ENCODE assay signal across 13 cellular contexts in genomic region chr9:20479419-20480155, GRCh38.
A peak's percentile ranks its signal among the peaks of the same experiment; 100 is the strongest.
DNase-seq lines count a peak whose midpoint lies in the region; ATAC-seq and TF ChIP-seq lines count a peak whose summit lies in the region.
"Had no signal": no experiment of that assay in that cellular context is flagged by ENCODE, and none has a peak within 500 bp of the region (broad histone marks: within the 10 kb centered on the region; RNA-seq: fewer than 3 reads in every experiment).

No MANE protein-coding gene starts in this region.

- no peak overlapping the region for H3K27ac ChIP-seq in psoas muscle
- H3K27ac ChIP-seq in left ventricle myocardium inferior (replicated peaks) = no peak overlapping the region

- H3K4me1 ChIP-seq in psoas muscle = peaks cover 14% of the 10 kb centered on the region
- H3K4me1 ChIP-seq in left ventricle myocardium inferior = peaks cover 39% of the 10 kb centered on the region

- 81 to 92% (median 87%) methylated on average over 2 of the region's 2 CpGs for WGBS in psoas muscle, 3 donors

- no peaks in the 10 kb centered on the region for H3K36me3 ChIP-seq in psoas muscle (ENCODE audit: insufficient read depth in 1 of 2, low read depth in 1 of 2)
- H3K36me3 ChIP-seq in left ventricle myocardium inferior = no peaks in the 10 kb centered on the region

- ATAC-seq in GM18909 (IDR thresholded peaks at IDR 0.05; ENCODE audit: poor library complexity, unreplicated experiment) (peak; percentile 86), GM21737 (IDR thresholded peaks at IDR 0.05; ENCODE audit: unreplicated experiment) (peak; percentile 52), HG03378 (IDR thresholded peaks at IDR 0.05; ENCODE audit: unreplicated experiment) (peak; percentile 73), psoas muscle (no peak)
- ATAC-seq: HCT116, Panc1 had no signal

- H3K9me3 ChIP-seq in psoas muscle (no peaks in the 10 kb centered on the region), left ventricle myocardium inferior (replicated peaks) (no peaks in the 10 kb centered on the region)

- no peak for TF ChIP-seq CTCF in psoas muscle (IDR thresholded peaks at IDR 0.05)
- no peak for TF ChIP-seq CTCF in left ventricle myocardium inferior (IDR thresholded peaks at IDR 0.05; ENCODE audit: borderline replicate concordance)

- DNase-seq in iris pigment epithelial cell (ENCODE audit: low read depth) (peak; percentile 64), RKO (ENCODE audit: low spot score) (no peak), psoas muscle (no peak), left ventricle myocardium inferior (no peak)
- DNase-seq: amniotic stem cell, DND-41, left ventricle myocardium superior, NCI-H1417 treated with DMSO at 0.1 percent for 48 hours had no signal

- H3K27me3 ChIP-seq in psoas muscle (ENCODE audit: insufficient read depth in 3 of 3, low read length in 2 of 3) = no peaks in the 10 kb centered on the region
- H3K27me3 ChIP-seq in left ventricle myocardium inferior (ENCODE audit: low read depth) = no peaks in the 10 kb centered on the region

- intact Hi-C loops in psoas muscle (cut with DNase I) (loop anchor here in 1 of 2 donors (5.0 kb wide), 1 partner anchor 122 kb away; no protein-coding TSS in a partner anchor), left ventricle myocardium inferior (cut with micrococcal nuclease) (no loop called here)

- H3K4me3 ChIP-seq in psoas muscle (no peak overlapping the region), left ventricle myocardium inferior (no peak overlapping the region)

Comparison
In these comparisons a context has a peak if more than half of its experiments do, and no peak if none do; other contexts are left out.
1. ATAC-seq: peak in GM18909 (single experiment), GM21737 (single experiment) and HG03378 (single experiment); none in psoas muscle (0 of 4).